In the genomic region with DNA sequence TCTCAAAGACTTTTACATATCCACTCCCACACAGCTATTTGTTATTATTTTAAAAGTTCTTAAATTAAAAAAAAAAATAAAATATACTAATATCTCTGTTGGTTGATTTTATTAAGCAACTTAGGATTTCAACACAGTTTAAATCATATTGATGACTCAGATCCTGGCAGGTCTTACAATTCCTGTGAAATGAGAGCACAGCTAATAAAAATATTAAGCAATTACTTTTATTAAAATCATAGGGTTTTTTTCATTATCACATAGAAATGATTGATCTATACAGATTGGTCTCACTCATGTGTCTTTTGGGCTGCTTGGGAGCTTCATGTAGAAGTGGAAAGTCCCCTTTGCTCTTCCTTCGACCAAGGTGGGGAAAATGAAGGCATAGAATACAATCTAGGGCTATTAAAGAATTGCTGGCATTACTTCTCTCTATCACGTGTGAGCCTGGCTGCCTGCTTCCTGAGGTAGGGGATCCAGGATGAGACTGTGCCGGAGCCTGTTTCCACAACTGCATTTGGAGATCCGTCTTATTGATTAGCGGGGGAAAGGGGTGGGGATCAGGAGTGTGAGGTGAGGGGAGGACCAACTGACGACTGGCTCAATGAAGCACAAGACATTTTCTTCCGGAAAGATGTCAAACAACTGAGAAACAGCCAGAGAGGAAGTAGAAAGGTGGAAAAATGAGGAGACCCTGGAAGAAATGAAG, we compare ENCODE assay signal across 10 cellular contexts.
DNase-seq lines count a peak whose midpoint lies in the region; ATAC-seq, FAIRE-seq and TF ChIP-seq lines count a peak whose summit lies in the region.
"Had no signal": no experiment of that assay in that cellular context is flagged by ENCODE, and none has a peak within 500 bp of the region (broad histone marks: within the 10 kb centered on the region; RNA-seq: fewer than 3 reads in every experiment).

No MANE protein-coding gene starts in this region.

- H3K36me3 ChIP-seq in HEK293 (ENCODE audit: control insufficient read depth in 2 of 2, insufficient read depth in 1 of 2, low read length in 2 of 2) = no peaks in the 10 kb centered on the region
- no peaks in the 10 kb centered on the region for H3K36me3 ChIP-seq in astrocyte (ENCODE audit: insufficient read depth, low read length)
- no peaks in the 10 kb centered on the region for H3K36me3 ChIP-seq in iPS-15b (ENCODE audit: control insufficient read depth, insufficient read depth, low read length)

- CTCF ChIA-PET in HEK293 (lab: Yijun Ruan, JAX) = interaction anchor here (0.7 kb wide), 2 partner anchors 8 to 26 kb away, joined by 3 read pairs; no protein-coding TSS in a partner anchor

- no peak for ATAC-seq in HG03439 (IDR thresholded peaks at IDR 0.05; ENCODE audit: unreplicated experiment)
- ATAC-seq in GM19397 (IDR thresholded peaks at IDR 0.05; ENCODE audit: unreplicated experiment) = no peak

- no peak for TF ChIP-seq CTCF in HEK293 (tag by site-specific recombination; IDR thresholded peaks at IDR 0.05)
- no peak for TF ChIP-seq CTCF in astrocyte (IDR thresholded peaks at IDR 0.05; ENCODE audit: insufficient read depth, low read depth, low read length)
- TF ChIP-seq CTCF in CD14-positive monocyte (IDR thresholded peaks at IDR 0.05) = no peak

- H3K4me3 ChIP-seq in HEK293 (ENCODE audit: low read depth, low read length) (peak overlapping the region; percentile 41), astrocyte (ENCODE audit: insufficient read depth, low read depth, low read length) (peak overlapping the region; percentile 63), iPS-15b (ENCODE audit: low read depth, low read length) (peak overlapping the region; percentile 64), skin epidermis (peak overlapping the region; percentile 10 to 38 (median 25))

- H3K4me3 Mint-ChIP-seq in astrocyte (ENCODE audit: unreplicated experiment) (no peak overlapping the region), CD14-positive monocyte (no peak overlapping the region)

- DNase-seq in astrocyte (ENCODE audit: low read depth) (peak; percentile 64), CD14-positive monocyte (ENCODE audit: low spot score) (no peak), NCI-H1105 treated with DMSO at 0.1 percent for 48 hours (lab: John Stamatoyannopoulos, UW) (no peak)
- DNase-seq: SHP77 had no signal

- no peaks in the 10 kb centered on the region for H3K79me2 ChIP-seq in astrocyte (ENCODE audit: insufficient read depth, low read length)

- intact Hi-C loops in CD14-positive monocyte (cut with micrococcal nuclease) = no loop called here

- no peaks in the 10 kb centered on the region for H4K20me1 ChIP-seq in astrocyte (ENCODE audit: insufficient read depth, low read length)

- H3K27me3 ChIP-seq in astrocyte (ENCODE audit: insufficient read depth, low read length) = no peaks in the 10 kb centered on the region
- no peaks in the 10 kb centered on the region for H3K27me3 ChIP-seq in iPS-15b (ENCODE audit: control insufficient read depth, insufficient read depth, low read length)

- peak overlapping the region; percentile 89 for H3K4me2 ChIP-seq in astrocyte (ENCODE audit: low read length)

- H2AFZ ChIP-seq in astrocyte (ENCODE audit: low read depth, low read length) = peak overlapping the region; percentile 16

- H3K4me1 ChIP-seq in HEK293 (ENCODE audit: control insufficient read depth, insufficient read depth, low read length) (peaks cover 9% of the 10 kb centered on the region), astrocyte (ENCODE audit: insufficient read depth, low read length) (peaks cover 14% of the 10 kb centered on the region), iPS-15b (ENCODE audit: control insufficient read depth, insufficient read depth, low read length) (peaks cover 10% of the 10 kb centered on the region)

- H3K9me3 Mint-ChIP-seq in astrocyte (ENCODE audit: unreplicated experiment) (no peaks in the 10 kb centered on the region), CD14-positive monocyte (peaks cover 0 to 3% (median 0%) of the 10 kb centered on the region in 7 donors)

- H3K27me3 Mint-ChIP-seq in astrocyte (ENCODE audit: low read depth, unreplicated experiment) (no peaks in the 10 kb centered on the region), CD14-positive monocyte (ENCODE audit: low read depth in 3 of 3) (peaks cover 0 to 2% (median 0%) of the 10 kb centered on the region in 3 donors)

- no peak overlapping the region for H3K27ac Mint-ChIP-seq in astrocyte (ENCODE audit: unreplicated experiment)
- H3K27ac Mint-ChIP-seq in CD14-positive monocyte = no peak overlapping the region

- no peaks in the 10 kb centered on the region for H3K36me3 Mint-ChIP-seq in astrocyte (ENCODE audit: low read depth, unreplicated experiment)
- H3K36me3 Mint-ChIP-seq in CD14-positive monocyte = no peaks in the 10 kb centered on the region

- no peaks in the 10 kb centered on the region for H3K9me3 ChIP-seq in HEK293 (ENCODE audit: control insufficient read depth, insufficient read depth, low read depth, low read length)
- no peaks in the 10 kb centered on the region for H3K9me3 ChIP-seq in astrocyte (ENCODE audit: insufficient read depth, low read depth, low read length)
- no peaks in the 10 kb centered on the region for H3K9me3 ChIP-seq in iPS-15b (ENCODE audit: control insufficient read depth, insufficient read depth, low read length)

- peak overlapping the region; percentile 38; the same call in 1 of the 2 replicates for H3K27ac ChIP-seq in HEK293 (ENCODE audit: extremely low read depth, low read depth, low read length)
- peak overlapping the region; percentile 89 for H3K27ac ChIP-seq in astrocyte (ENCODE audit: low read depth, low read length)
- H3K27ac ChIP-seq in skin epidermis = peak overlapping the region in 20 of 21 experiments; percentile 72 to 92 (median 82)

- FAIRE-seq in astrocyte (lab: Jason Lieb, UNC) = no peak
- FAIRE-seq: GM19239 had no signal

- H3K9ac ChIP-seq in astrocyte (ENCODE audit: low read length) (peak overlapping the region; percentile 82), iPS-15b (ENCODE audit: low read depth, low read length) (no peak overlapping the region)

- peaks cover 3% of the 10 kb centered on the region for H3K4me1 Mint-ChIP-seq in astrocyte (ENCODE audit: low read depth, unreplicated experiment)
- peaks cover 5% of the 10 kb centered on the region for H3K4me1 Mint-ChIP-seq in CD14-positive monocyte

- POLR2A ChIA-PET in HEK293 (lab: Yijun Ruan, JAX) = no interaction called here

TF ChIP-seq in HEK293, 187 proteins besides CTCF, POLR2A, EP300 and RAD21:
- no peak for TF ChIP-seq ZEB2 (tag by site-specific recombination; IDR thresholded peaks at IDR 0.05)
- TF ChIP-seq ZNF223 (tag by site-specific recombination; IDR thresholded peaks at IDR 0.05) = peak; percentile 61; the same call in 1 of the 2 replicates
- TF ChIP-seq ZNF266 (tag by site-specific recombination; IDR thresholded peaks at IDR 0.05; ENCODE audit: low read depth) = no peak
- no peak for TF ChIP-seq ZBTB17 (tag by site-specific recombination; IDR thresholded peaks at IDR 0.05)
- TF ChIP-seq, protein P1, sequence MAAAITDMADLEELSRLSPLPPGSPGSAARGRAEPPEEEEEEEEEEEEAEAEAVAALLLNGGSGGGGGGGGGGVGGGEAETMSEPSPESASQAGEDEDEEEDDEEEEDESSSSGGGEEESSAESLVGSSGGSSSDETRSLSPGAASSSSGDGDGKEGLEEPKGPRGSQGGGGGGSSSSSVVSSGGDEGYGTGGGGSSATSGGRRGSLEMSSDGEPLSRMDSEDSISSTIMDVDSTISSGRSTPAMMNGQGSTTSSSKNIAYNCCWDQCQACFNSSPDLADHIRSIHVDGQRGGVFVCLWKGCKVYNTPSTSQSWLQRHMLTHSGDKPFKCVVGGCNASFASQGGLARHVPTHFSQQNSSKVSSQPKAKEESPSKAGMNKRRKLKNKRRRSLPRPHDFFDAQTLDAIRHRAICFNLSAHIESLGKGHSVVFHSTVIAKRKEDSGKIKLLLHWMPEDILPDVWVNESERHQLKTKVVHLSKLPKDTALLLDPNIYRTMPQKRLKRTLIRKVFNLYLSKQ (tag by site-specific recombination; IDR thresholded peaks at IDR 0.05; ENCODE audit: borderline replicate concordance) = no peak
- no peak for TF ChIP-seq ZNF302 (tag by site-specific recombination; IDR thresholded peaks at IDR 0.05; ENCODE audit: low read depth)
- no peak for TF ChIP-seq MZF1 (tag by site-specific recombination; IDR thresholded peaks at IDR 0.05; ENCODE audit: borderline replicate concordance)
- TF ChIP-seq KLF9 (tag by site-specific recombination; IDR thresholded peaks at IDR 0.05; ENCODE audit: low read depth) = no peak
- TF ChIP-seq ZNF629 (tag by site-specific recombination; IDR thresholded peaks at IDR 0.05) = no peak
- TF ChIP-seq, protein P2, sequence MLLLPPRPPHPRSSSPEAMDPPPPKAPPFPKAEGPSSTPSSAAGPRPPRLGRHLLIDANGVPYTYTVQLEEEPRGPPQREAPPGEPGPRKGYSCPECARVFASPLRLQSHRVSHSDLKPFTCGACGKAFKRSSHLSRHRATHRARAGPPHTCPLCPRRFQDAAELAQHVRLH (tag by site-specific recombination; IDR thresholded peaks at IDR 0.05) = no peak
- TF ChIP-seq, protein P3, sequence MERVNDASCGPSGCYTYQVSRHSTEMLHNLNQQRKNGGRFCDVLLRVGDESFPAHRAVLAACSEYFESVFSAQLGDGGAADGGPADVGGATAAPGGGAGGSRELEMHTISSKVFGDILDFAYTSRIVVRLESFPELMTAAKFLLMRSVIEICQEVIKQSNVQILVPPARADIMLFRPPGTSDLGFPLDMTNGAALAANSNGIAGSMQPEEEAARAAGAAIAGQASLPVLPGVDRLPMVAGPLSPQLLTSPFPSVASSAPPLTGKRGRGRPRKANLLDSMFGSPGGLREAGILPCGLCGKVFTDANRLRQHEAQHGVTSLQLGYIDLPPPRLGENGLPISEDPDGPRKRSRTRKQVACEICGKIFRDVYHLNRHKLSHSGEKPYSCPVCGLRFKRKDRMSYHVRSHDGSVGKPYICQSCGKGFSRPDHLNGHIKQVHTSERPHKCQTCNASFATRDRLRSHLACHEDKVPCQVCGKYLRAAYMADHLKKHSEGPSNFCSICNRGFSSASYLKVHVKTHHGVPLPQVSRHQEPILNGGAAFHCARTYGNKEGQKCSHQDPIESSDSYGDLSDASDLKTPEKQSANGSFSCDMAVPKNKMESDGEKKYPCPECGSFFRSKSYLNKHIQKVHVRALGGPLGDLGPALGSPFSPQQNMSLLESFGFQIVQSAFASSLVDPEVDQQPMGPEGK (tag by site-specific recombination; IDR thresholded peaks at IDR 0.05) = no peak
- TF ChIP-seq ZNF366 (tag by site-specific recombination; conservative IDR thresholded peaks at IDR 0.05) = peak; percentile 17; the same call in 1 of the 2 replicates
- TF ChIP-seq ZNF169 (tag by site-specific recombination; IDR thresholded peaks at IDR 0.05) = no peak
- no peak for TF ChIP-seq ZNF121 (tag by site-specific recombination; IDR thresholded peaks at IDR 0.05)
TF ChIP-seq in HEK293: peak in this region for 2.

Comparison
In these comparisons a context has a peak if more than half of its experiments do, and no peak if none do; other contexts are left out.
1. H3K27ac ChIP-seq: peak in every context shown above with its lines; median percentile 89 in astrocyte; 82 in skin epidermis; 38 in HEK293.